ENCODE assay signal across 1 cellular context in genomic region chr9:124658165-124659017, GRCh38.
TF ChIP-seq lines count a peak whose summit lies in the region.

No MANE protein-coding gene starts in this region.

TF ChIP-seq in HEK293, 187 proteins besides CTCF, POLR2A, EP300 and RAD21 (continued from another document and continues in another):
- TF ChIP-seq ZNF18 (tag by site-specific recombination; IDR thresholded peaks at IDR 0.05) (no peak), ZBTB48 (tag by site-specific recombination; IDR thresholded peaks at IDR 0.05) (0 out of 2 replicates have a peak, but pooled peaks have one; percentile 48), OVOL3 (tag by site-specific recombination; IDR thresholded peaks at IDR 0.05) (no peak), ZBTB10 (tag by site-specific recombination; IDR thresholded peaks at IDR 0.05) (no peak), TRIM28 (IDR thresholded peaks at IDR 0.05; ENCODE audit: borderline replicate concordance, low read length) (peak; percentile 61; the same call in 1 of the 2 replicates), ZNF837 (tag by site-specific recombination; IDR thresholded peaks at IDR 0.05) (no peak), ZNF404 (tag by site-specific recombination; IDR thresholded peaks at IDR 0.05) (no peak), AEBP2 (tag by site-specific recombination; IDR thresholded peaks at IDR 0.05; ENCODE audit: borderline replicate concordance) (no peak), ZNF747 (tag by site-specific recombination; IDR thresholded peaks at IDR 0.05) (no peak), ZNF600 (tag by site-specific recombination; IDR thresholded peaks at IDR 0.05) (peak; percentile 62; the same call in 1 of the 2 replicates), ZNF830 (tag by site-specific recombination; IDR thresholded peaks at IDR 0.05; ENCODE audit: low read depth) (no peak), ZNF585B (tag by site-specific recombination; IDR thresholded peaks at IDR 0.05) (no peak), KLF16 (tag by site-specific recombination; IDR thresholded peaks at IDR 0.05) (no peak), OSR2 (tag by site-specific recombination; IDR thresholded peaks at IDR 0.05) (0 out of 2 replicates have a peak, but pooled peaks have one; percentile 19), ZNF791 (tag by site-specific recombination; IDR thresholded peaks at IDR 0.05) (no peak), ZNF530 (tag by site-specific recombination; IDR thresholded peaks at IDR 0.05; ENCODE audit: low read depth) (no peak), ZBTB8A (tag by site-specific recombination; IDR thresholded peaks at IDR 0.05) (no peak), WT1 (tag by site-specific recombination; IDR thresholded peaks at IDR 0.05) (no peak), ZBTB49 (tag by site-specific recombination; IDR thresholded peaks at IDR 0.05; ENCODE audit: low read depth) (no peak), ZNF112 (tag by site-specific recombination; IDR thresholded peaks at IDR 0.05) (no peak), ZNF324 (tag by site-specific recombination; IDR thresholded peaks at IDR 0.05) (no peak; the same call in 1 of the 2 replicates), ZNF223 (tag by site-specific recombination; IDR thresholded peaks at IDR 0.05) (no peak), ZNF558 (tag by site-specific recombination; IDR thresholded peaks at IDR 0.05) (0 out of 2 replicates have a peak, but pooled peaks have one; percentile 11), ZNF10 (tag by site-specific recombination; IDR thresholded peaks at IDR 0.05) (no peak), GLIS2 (tag by site-specific recombination; IDR thresholded peaks at IDR 0.05) (no peak), ZNF266 (tag by site-specific recombination; IDR thresholded peaks at IDR 0.05; ENCODE audit: low read depth) (no peak), ZBTB20 (tag by site-specific recombination; IDR thresholded peaks at IDR 0.05) (no peak), ZNF202 (tag by site-specific recombination; IDR thresholded peaks at IDR 0.05; ENCODE audit: borderline replicate concordance) (no peak), ZNF426 (tag by site-specific recombination; IDR thresholded peaks at IDR 0.05) (no peak), PRDM4 (tag by site-specific recombination; IDR thresholded peaks at IDR 0.05) (no peak), ZNF610 (tag by site-specific recombination; IDR thresholded peaks at IDR 0.05; ENCODE audit: borderline replicate concordance) (no peak), ZNF133 (tag by site-specific recombination; IDR thresholded peaks at IDR 0.05) (no peak), FEZF1 (tag by site-specific recombination; IDR thresholded peaks at IDR 0.05) (0 out of 2 replicates have a peak, but pooled peaks have one; percentile 28), PATZ1 (tag by site-specific recombination; IDR thresholded peaks at IDR 0.05) (peak; percentile 21; the same call in 1 of the 2 replicates), PRDM6 (tag by site-specific recombination; IDR thresholded peaks at IDR 0.05) (peak; percentile 90), PRDM10 (tag by site-specific recombination; IDR thresholded peaks at IDR 0.05) (peak; percentile 92), SCRT2 (tag by site-specific recombination; IDR thresholded peaks at IDR 0.05) (no peak), ZNF645 (tag by site-specific recombination; IDR thresholded peaks at IDR 0.05) (no peak), ZNF660 (tag by site-specific recombination; IDR thresholded peaks at IDR 0.05) (peak; percentile 66), ZNF701 (tag by site-specific recombination; IDR thresholded peaks at IDR 0.05) (no peak), KLF1 (tag by site-specific recombination; IDR thresholded peaks at IDR 0.05) (no peak), ZFP69B (tag by site-specific recombination; IDR thresholded peaks at IDR 0.05) (peak; percentile 40; the same call in 1 of the 2 replicates), SP2 (tag by site-specific recombination; IDR thresholded peaks at IDR 0.05) (peak; percentile 88), ZBTB21 (tag by site-specific recombination; IDR thresholded peaks at IDR 0.05) (peak; percentile 76), ZXDB (tag by site-specific recombination; IDR thresholded peaks at IDR 0.05) (peak; percentile 89), KLF8 (tag by site-specific recombination; IDR thresholded peaks at IDR 0.05) (no peak)
